ENCODE assay signal across 32 cellular contexts in genomic region chr18:69664399-69664798, GRCh38.
"Had no signal": no experiment of that assay in that cellular context is flagged by ENCODE, and none has a peak within 500 bp of the region (broad histone marks: within the 10 kb centered on the region; RNA-seq: fewer than 3 reads in every experiment).

No MANE protein-coding gene starts in this region.

- ATAC-seq: activated CD4-positive, alpha-beta T cell treated with anti-CD3 and anti-CD28 coated beads for 36 hours; activated CD8-positive, alpha-beta memory T cell treated with anti-CD3 and anti-CD28 coated beads, Interleukin-2, amount 10 ng/mL, durations not matched to agents 7 days and 5 days; activated CD8-positive, alpha-beta T cell treated with anti-CD3 and anti-CD28 coated beads, Interleukin-2, amount 10 ng/mL, durations not matched to agents 7 days and 5 days; body of pancreas; esophagus mucosa; gastroesophageal sphincter; heart right ventricle; T-helper 17 cell had no signal

- H3K4me3 ChIP-seq: body of pancreas, cardiac muscle cell, colonic mucosa, gastroesophageal sphincter, heart right ventricle had no signal

- H3K27me3 Mint-ChIP-seq: activated naive CD4-positive, alpha-beta T cell treated with anti-CD3 and anti-CD28 coated beads, Interleukin-2, amount 50 U/mL, for 24 hours had no signal

- H3K4me3 Mint-ChIP-seq: activated CD4-positive, alpha-beta memory T cell treated with anti-CD3 and anti-CD28 coated beads for 36 hours; activated CD4-positive, alpha-beta T cell treated with anti-CD3 and anti-CD28 coated beads for 36 hours; activated CD4-positive, alpha-beta T cell treated with anti-CD3 and anti-CD28 coated beads, Interleukin-2, amount 10 ng/mL, durations not matched to agents 24 days and 14 days; activated CD8-positive, alpha-beta memory T cell treated with anti-CD3 and anti-CD28 coated beads, Interleukin-2, amount 10 ng/mL, durations not matched to agents 7 days and 5 days; activated CD8-positive, alpha-beta T cell treated with anti-CD3 and anti-CD28 coated beads, Interleukin-2, amount 10 ng/mL, durations not matched to agents 7 days and 5 days; activated naive CD4-positive, alpha-beta T cell treated with anti-CD3 and anti-CD28 coated beads for 36 hours; activated naive CD4-positive, alpha-beta T cell treated with anti-CD3 and anti-CD28 coated beads, Interleukin-2, amount 50 U/mL, for 24 hours; activated naive CD8-positive, alpha-beta T cell treated with anti-CD3 and anti-CD28 coated beads, Interleukin-2, amount 10 ng/mL, durations not matched to agents 7 days and 5 days; activated T-helper 1 cell treated with anti-CD3 and anti-CD28 coated beads, Interleukin-12 subunit alpha, Interleukin-12 subunit beta, Interleukin-2, Interleukin-4 antibody, amounts not matched to agents 30 ng/mL and 10 ng/mL and 1 ng/mL, durations not matched to agents 14 hours and 24 hours and 36 hours; endodermal cell; T-helper 17 cell; T-helper 2 cell treated with Interferon-gamma antibody and Interleukin-4, amounts not matched to agents 5 μg/mL and 100 μg/mL, for 36 hours had no signal

- H3K4me1 ChIP-seq: colonic mucosa had no signal

- H3K9me3 Mint-ChIP-seq: activated CD4-positive, alpha-beta memory T cell treated with anti-CD3 and anti-CD28 coated beads for 36 hours; activated CD4-positive, alpha-beta T cell treated with anti-CD3 and anti-CD28 coated beads, Interleukin-2, amount 10 ng/mL, durations not matched to agents 24 days and 14 days; activated naive CD4-positive, alpha-beta T cell treated with anti-CD3 and anti-CD28 coated beads for 36 hours; activated naive CD4-positive, alpha-beta T cell treated with anti-CD3 and anti-CD28 coated beads, Interleukin-2, amount 50 U/mL, for 24 hours; activated naive CD8-positive, alpha-beta T cell treated with anti-CD3 and anti-CD28 coated beads, Interleukin-2, amount 10 ng/mL, durations not matched to agents 7 days and 5 days; activated T-helper 1 cell treated with anti-CD3 and anti-CD28 coated beads, Interleukin-12 subunit alpha, Interleukin-12 subunit beta, Interleukin-2, Interleukin-4 antibody, amounts not matched to agents 30 ng/mL and 10 ng/mL and 1 ng/mL, durations not matched to agents 14 hours and 24 hours and 36 hours; activated T-helper 2 cell treated with anti-CD3 and anti-CD28 coated beads, Interferon-gamma antibody, Interleukin-2, Interleukin-4, amounts not matched to agents 10 μg/mL and 5 μg/mL and 100 μg/mL, durations not matched to agents 14 hours and 24 hours and 36 hours; endodermal cell; T-helper 2 cell treated with Interferon-gamma antibody and Interleukin-4, amounts not matched to agents 5 μg/mL and 100 μg/mL, for 36 hours had no signal

- DNase-seq: activated CD4-positive, alpha-beta memory T cell treated with anti-CD3 and anti-CD28 coated beads for 36 hours; activated CD4-positive, alpha-beta T cell treated with anti-CD3 and anti-CD28 coated beads for 36 hours; activated CD4-positive, alpha-beta T cell treated with anti-CD3 and anti-CD28 coated beads, Interleukin-2, amount 10 ng/mL, durations not matched to agents 24 days and 14 days; activated CD4-positive, CD25-positive, alpha-beta regulatory T cell; activated CD4-positive, CD25-positive, alpha-beta regulatory T cell treated with anti-CD3 and anti-CD28 coated beads, Interleukin-2, amount 50 U/mL, for 72 hours; activated CD8-positive, alpha-beta memory T cell treated with anti-CD3 and anti-CD28 coated beads, Interleukin-2, amount 10 ng/mL, durations not matched to agents 7 days and 5 days; activated CD8-positive, alpha-beta memory T cell treated with anti-CD3 and anti-CD28 coated beads, Interleukin-2, amount 50 U/mL, for 4 hours; activated CD8-positive, alpha-beta T cell treated with anti-CD3 and anti-CD28 coated beads, Interleukin-2, amount 10 ng/mL, durations not matched to agents 7 days and 5 days; activated effector memory CD4-positive, alpha-beta T cell treated with anti-CD3 and anti-CD28 coated beads, Interleukin-2, amount 50 U/mL, for 16 hours; activated naive CD4-positive, alpha-beta T cell treated with anti-CD3 and anti-CD28 coated beads for 36 hours; activated naive CD8-positive, alpha-beta T cell treated with anti-CD3 and anti-CD28 coated beads, Interleukin-2, amount 10 ng/mL, durations not matched to agents 7 days and 5 days; activated T-cell treated with anti-CD3 and anti-CD28 coated beads, Interleukin-2, amount 50 U/mL, for 1 hour; activated T-cell treated with anti-CD3 and anti-CD28 coated beads, Interleukin-2, amount 50 U/mL, for 48 hours; aorta; body of pancreas; central memory CD4-positive, alpha-beta T cell; cerebellar nuclear complex; colonic mucosa; effector memory CD4-positive, alpha-beta T cell; endodermal cell; foreskin melanocyte; heart right ventricle; T-helper 1 cell; T-helper 17 cell; T1000 had no signal

- H3K36me3 Mint-ChIP-seq: activated CD4-positive, alpha-beta memory T cell treated with anti-CD3 and anti-CD28 coated beads for 36 hours; activated CD8-positive, alpha-beta memory T cell treated with anti-CD3 and anti-CD28 coated beads, Interleukin-2, amount 10 ng/mL, durations not matched to agents 7 days and 5 days; activated naive CD4-positive, alpha-beta T cell treated with anti-CD3 and anti-CD28 coated beads, Interleukin-2, amount 50 U/mL, for 24 hours; activated naive CD8-positive, alpha-beta T cell treated with anti-CD3 and anti-CD28 coated beads, Interleukin-2, amount 10 ng/mL, durations not matched to agents 7 days and 5 days had no signal

- H3K36me3 ChIP-seq: cardiac muscle cell, colonic mucosa, gastroesophageal sphincter, heart right ventricle had no signal

- H3K27ac Mint-ChIP-seq: activated CD4-positive, alpha-beta memory T cell treated with anti-CD3 and anti-CD28 coated beads for 36 hours; activated CD4-positive, alpha-beta T cell treated with anti-CD3 and anti-CD28 coated beads for 36 hours; activated CD4-positive, alpha-beta T cell treated with anti-CD3 and anti-CD28 coated beads, Interleukin-2, amount 10 ng/mL, durations not matched to agents 24 days and 14 days; activated CD8-positive, alpha-beta memory T cell treated with anti-CD3 and anti-CD28 coated beads, Interleukin-2, amount 10 ng/mL, durations not matched to agents 7 days and 5 days; activated CD8-positive, alpha-beta T cell treated with anti-CD3 and anti-CD28 coated beads, Interleukin-2, amount 10 ng/mL, durations not matched to agents 7 days and 5 days; activated naive CD4-positive, alpha-beta T cell treated with anti-CD3 and anti-CD28 coated beads for 36 hours; activated naive CD4-positive, alpha-beta T cell treated with anti-CD3 and anti-CD28 coated beads, Interleukin-2, amount 50 U/mL, for 24 hours; activated naive CD8-positive, alpha-beta T cell treated with anti-CD3 and anti-CD28 coated beads, Interleukin-2, amount 10 ng/mL, durations not matched to agents 7 days and 5 days; activated T-helper 1 cell treated with anti-CD3 and anti-CD28 coated beads, Interleukin-12 subunit alpha, Interleukin-12 subunit beta, Interleukin-2, Interleukin-4 antibody, amounts not matched to agents 30 ng/mL and 10 ng/mL and 1 ng/mL, durations not matched to agents 14 hours and 24 hours and 36 hours; activated T-helper 2 cell treated with anti-CD3 and anti-CD28 coated beads, Interferon-gamma antibody, Interleukin-2, Interleukin-4, amounts not matched to agents 10 μg/mL and 5 μg/mL and 100 μg/mL, durations not matched to agents 14 hours and 24 hours and 36 hours; endodermal cell; T-helper 17 cell; T-helper 2 cell treated with Interferon-gamma antibody and Interleukin-4, amounts not matched to agents 5 μg/mL and 100 μg/mL, for 36 hours had no signal

- H3K9me3 ChIP-seq: body of pancreas, colonic mucosa, gastroesophageal sphincter, heart right ventricle had no signal

- H3K4me1 Mint-ChIP-seq: activated CD4-positive, alpha-beta T cell treated with anti-CD3 and anti-CD28 coated beads for 36 hours; activated CD4-positive, alpha-beta T cell treated with anti-CD3 and anti-CD28 coated beads, Interleukin-2, amount 10 ng/mL, durations not matched to agents 24 days and 14 days; activated CD8-positive, alpha-beta memory T cell treated with anti-CD3 and anti-CD28 coated beads, Interleukin-2, amount 10 ng/mL, durations not matched to agents 7 days and 5 days; activated naive CD4-positive, alpha-beta T cell treated with anti-CD3 and anti-CD28 coated beads, Interleukin-2, amount 50 U/mL, for 24 hours; activated naive CD8-positive, alpha-beta T cell treated with anti-CD3 and anti-CD28 coated beads, Interleukin-2, amount 10 ng/mL, durations not matched to agents 7 days and 5 days had no signal

- H3K27me3 ChIP-seq: body of pancreas, cardiac muscle cell, colonic mucosa, gastroesophageal sphincter, heart right ventricle had no signal

- H3K27ac ChIP-seq: body of pancreas, cardiac muscle cell, colonic mucosa, gastroesophageal sphincter, heart right ventricle had no signal
